In the genomic region with DNA sequence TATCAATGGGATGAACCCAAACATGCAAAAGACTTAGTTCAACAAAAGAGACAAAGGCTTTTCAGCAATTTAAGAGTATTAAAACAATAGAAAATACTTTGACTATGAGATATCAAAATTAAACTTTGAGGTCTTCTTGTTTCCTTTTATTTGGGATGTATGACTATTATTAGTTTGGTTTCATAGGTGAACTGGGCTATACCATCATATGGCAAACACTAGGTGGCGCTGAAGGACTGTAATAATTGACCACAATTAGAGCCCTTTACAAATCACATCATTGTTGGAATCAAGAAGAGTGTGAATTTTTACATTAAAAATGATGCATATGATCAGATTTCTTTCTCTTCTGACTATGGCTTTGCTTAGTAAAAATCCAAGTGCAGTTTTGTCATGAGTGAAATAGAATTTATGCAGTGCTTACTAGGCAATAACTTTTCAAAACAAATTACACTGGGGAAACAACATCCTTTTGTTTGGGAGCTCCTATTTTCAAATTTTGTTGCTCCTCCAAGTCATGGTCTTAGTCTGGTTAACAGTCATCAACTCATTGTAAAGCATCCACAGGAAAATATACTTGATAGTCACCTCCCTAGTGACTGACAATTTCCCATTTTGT, we compare ENCODE assay signal across 8 cellular contexts. TPM values are rescaled to one million over a fixed set of nuclear protein-coding genes. Genes with fewer than 3 reads are reported as not detected.
DNase-seq lines count a peak whose midpoint lies in the region; ATAC-seq, FAIRE-seq and TF ChIP-seq lines count a peak whose summit lies in the region.

No MANE protein-coding gene starts in this region.

- ATAC-seq in HG02870 (IDR thresholded peaks at IDR 0.05; ENCODE audit: unreplicated experiment), result peak; percentile 81
- ATAC-seq in pancreas, result peak; percentile 48 to 79 (median 77)

- DNase-seq in BE2C, result peak; percentile 81
- peak; percentile 76 for DNase-seq in NCI-H2029 (lab: John Stamatoyannopoulos, UW)
- DNase-seq in fibroblast of lung (ENCODE audit: low read depth in 2 of 2), result peak; percentile 49 to 74
- DNase-seq in pancreas, result peak in 3 of 6 donors; percentile 27 to 57 (median 53)
- DNase-seq in activated CD4-positive, CD25-positive, alpha-beta regulatory T cell treated with anti-CD3 and anti-CD28 coated beads, Interleukin-2, amount 50 U/mL, for 72 hours, result no peak

- no peaks in the 10 kb centered on the region for H3K79me2 ChIP-seq in fibroblast of lung (ENCODE audit: control insufficient read depth, insufficient read depth, low read length)

- no peaks in the 10 kb centered on the region for H4K20me1 ChIP-seq in fibroblast of lung (ENCODE audit: control insufficient read depth, extremely low read depth, insufficient read depth, low read length)

- peak; percentile 83 for TF ChIP-seq CTCF in BE2C (IDR thresholded peaks at IDR 0.05; ENCODE audit: low read depth, low read length)
- peak; percentile 52; the same call in 1 of the 2 replicates for TF ChIP-seq CTCF in GM12875 (IDR thresholded peaks at IDR 0.05; ENCODE audit: borderline replicate concordance, insufficient read depth, low read depth, low read length)
- peak; percentile 26 to 70 for TF ChIP-seq CTCF in fibroblast of lung (conservative IDR thresholded peaks at IDR 0.05 in 1 of 2, IDR thresholded peaks at IDR 0.05 in 1 of 2; ENCODE audit: low read depth in 1 of 2, low read length in 2 of 2)
- TF ChIP-seq CTCF in pancreas (IDR thresholded peaks at IDR 0.05), result peak; percentile 41 to 60 (median 52)

- WGBS in pancreas, 2 donors, result 0% methylated on average over 1 of the region's 1 CpG

- no peak overlapping the region for H3K4me3 ChIP-seq in BE2C (ENCODE audit: low read depth, low read length)
- no peak overlapping the region for H3K4me3 ChIP-seq in GM12875 (ENCODE audit: low read depth, low read length)
- no peak overlapping the region for H3K4me3 ChIP-seq in fibroblast of lung (replicated peaks in 1 of 4; ENCODE audit: control extremely low read depth in 1 of 4, insufficient read depth in 1 of 4, low read depth in 3 of 4, low read length in 4 of 4)
- no peak overlapping the region for H3K4me3 ChIP-seq in pancreas

- H3K36me3 ChIP-seq in BE2C (no peaks in the 10 kb centered on the region), fibroblast of lung (ENCODE audit: control insufficient read depth, insufficient read depth, low read length) (no peaks in the 10 kb centered on the region), pancreas (no peaks in the 10 kb centered on the region)

- no peak overlapping the region for H3K27ac ChIP-seq in fibroblast of lung (ENCODE audit: insufficient read depth, low read length)
- H3K27ac ChIP-seq in pancreas, result no peak overlapping the region

- H3K27me3 ChIP-seq in BE2C (no peaks in the 10 kb centered on the region), fibroblast of lung (ENCODE audit: control insufficient read depth, insufficient read depth, low read length) (no peaks in the 10 kb centered on the region), pancreas (no peaks in the 10 kb centered on the region)

- H3K4me2 ChIP-seq in fibroblast of lung (ENCODE audit: extremely low read depth, insufficient read depth, low read length), result no peak overlapping the region

- no peaks in the 10 kb centered on the region; the same call in 1 of the 2 replicates for H3K4me1 ChIP-seq in BE2C
- no peaks in the 10 kb centered on the region for H3K4me1 ChIP-seq in fibroblast of lung (ENCODE audit: control insufficient read depth, extremely low read depth, insufficient read depth, low read length)
- H3K4me1 ChIP-seq in pancreas, result no peaks in the 10 kb centered on the region

- H3K9ac ChIP-seq in fibroblast of lung (ENCODE audit: insufficient read depth, low read length), result no peak overlapping the region

- H2AFZ ChIP-seq in fibroblast of lung (ENCODE audit: low read length), result no peak overlapping the region

- intact Hi-C loops in pancreas (cut with DNase I), result no loop called here

- H3K9me3 ChIP-seq in BE2C (no peaks in the 10 kb centered on the region; the same call in 1 of the 2 replicates), fibroblast of lung (ENCODE audit: control insufficient read depth, insufficient read depth, low read depth, low read length) (no peaks in the 10 kb centered on the region), pancreas (no peaks in the 10 kb centered on the region)

- FAIRE-seq in TTC549 (lab: Jason Lieb, UNC) (peak; percentile 79), pancreas (lab: Jason Lieb, UNC) (peak; percentile 78)

RNA-seq across cellular contexts. Expression of a gene that starts 14.7 kb away (rescaled TPM):
- polyA plus RNA-seq in BE2C (2012; ENCODE audit: insufficient read depth, insufficient read length, low read depth), result 0.97 TPM
- total RNA-seq in fibroblast of lung (not detected in 2 replicates), pancreas (not detected)
- polyA plus RNA-seq in fibroblast of lung (not detected in 2 replicates), pancreas (not detected)
- polyA plus RNA-seq in fibroblast of lung (2012), result not detected in 2 replicates
- polyA minus RNA-seq in fibroblast of lung (ENCODE audit: low replicate concordance), result not detected in 2 replicates
